16 cellular contexts compared by ENCODE assay signal in genomic region chr4:1099270-1099669, GRCh38. TPM values are rescaled to one million over a fixed set of nuclear protein-coding genes. Genes with fewer than 3 reads are reported as not detected.
DNase-seq lines count a peak whose midpoint lies in the region; ATAC-seq and TF ChIP-seq lines count a peak whose summit lies in the region.
"Had no signal": no experiment of that assay in that cellular context is flagged by ENCODE, and none has a peak within 500 bp of the region (broad histone marks: within the 10 kb centered on the region; RNA-seq: fewer than 3 reads in every experiment).

No MANE protein-coding gene starts in this region.

- no peaks in the 10 kb centered on the region for H3K9me2 ChIP-seq in SK-N-SH

- H4K20me1 ChIP-seq in SK-N-SH (ENCODE audit: insufficient read depth), result no peaks in the 10 kb centered on the region

- H3K36me3 ChIP-seq in SK-N-SH (replicated peaks in 1 of 2; ENCODE audit: control insufficient read depth in 1 of 2, insufficient read depth in 2 of 2, low read length in 1 of 2) (no peaks in the 10 kb centered on the region), colonic mucosa (no peaks in the 10 kb centered on the region)

- H3K4me3 ChIP-seq in SK-N-SH (ENCODE audit: low read depth in 2 of 2, low read length in 1 of 2) (no peak overlapping the region), colonic mucosa (no peak overlapping the region)

- H3K4me2 ChIP-seq in SK-N-SH, result no peak overlapping the region

- no peaks in the 10 kb centered on the region for H3K36me3 Mint-ChIP-seq in osteocyte (ENCODE audit: unreplicated experiment)
- no peaks in the 10 kb centered on the region for H3K36me3 Mint-ChIP-seq in stimulated activated naive B cell treated with anti-CD40 and anti-IgM and Interleukin-4, amounts not matched to agents 10 μg/mL and 1 μg/mL and 100 μg/mL, for 72 hours
- H3K36me3 Mint-ChIP-seq: CD14-positive monocyte; CD8-positive, alpha-beta T cell; IgD-negative memory B cell had no signal

- TF ChIP-seq CTCF in SK-N-SH (IDR thresholded peaks at IDR 0.05) (no peak), colonic mucosa (IDR thresholded peaks at IDR 0.05) (no peak), osteocyte (IDR thresholded peaks at IDR 0.05) (no peak)

- no peaks in the 10 kb centered on the region for H3K9me3 ChIP-seq in SK-N-SH
- no peaks in the 10 kb centered on the region for H3K9me3 ChIP-seq in colonic mucosa

- ATAC-seq in SK-N-SH treated with all-trans-retinoic acid at 6 μM for 48 hours, result no peak
- ATAC-seq in stimulated activated naive B cell treated with anti-CD40 and anti-IgM and Interleukin-4, amounts not matched to agents 10 μg/mL and 1 μg/mL and 100 μg/mL, for 72 hours (replicated peaks), result no peak
- ATAC-seq: CD8-positive, alpha-beta T cell had no signal

- POLR2A ChIA-PET in SK-N-SH (lab: Yijun Ruan, JAX), result no interaction called here

- no peaks in the 10 kb centered on the region for H3F3A ChIP-seq in SK-N-SH (replicated peaks; ENCODE audit: insufficient read depth)

- H3K27me3 Mint-ChIP-seq in osteocyte (ENCODE audit: unreplicated experiment), result peaks cover 23% of the 10 kb centered on the region
- H3K27me3 Mint-ChIP-seq in stimulated activated naive B cell treated with anti-CD40 and anti-IgM and Interleukin-4, amounts not matched to agents 10 μg/mL and 1 μg/mL and 100 μg/mL, for 72 hours, result peaks cover 0 to 8% of the 10 kb centered on the region in 2 donors

- TF ChIP-seq EP300 in SK-N-SH (IDR thresholded peaks at IDR 0.05; ENCODE audit: borderline replicate concordance in 1 of 2, low read depth in 1 of 2, low read length in 1 of 2), result no peak

- H3K9me3 Mint-ChIP-seq in osteocyte (ENCODE audit: unreplicated experiment), result no peaks in the 10 kb centered on the region
- H3K9me3 Mint-ChIP-seq in stimulated activated naive B cell treated with anti-CD40 and anti-IgM and Interleukin-4, amounts not matched to agents 10 μg/mL and 1 μg/mL and 100 μg/mL, for 72 hours, result no peaks in the 10 kb centered on the region
- H3K9me3 Mint-ChIP-seq: CD8-positive, alpha-beta T cell; IgD-negative memory B cell had no signal

- no peaks in the 10 kb centered on the region for H3K4me1 Mint-ChIP-seq in osteocyte (ENCODE audit: unreplicated experiment)
- no peaks in the 10 kb centered on the region for H3K4me1 Mint-ChIP-seq in stimulated activated naive B cell treated with anti-CD40 and anti-IgM and Interleukin-4, amounts not matched to agents 10 μg/mL and 1 μg/mL and 100 μg/mL, for 72 hours
- H3K4me1 Mint-ChIP-seq: CD14-positive monocyte had no signal

- H3K27ac ChIP-seq in SK-N-SH (ENCODE audit: low read depth in 2 of 2, low read length in 1 of 2) (no peak overlapping the region), colonic mucosa (no peak overlapping the region)
- H3K27ac ChIP-seq: 22Rv1 had no signal

- DNase-seq in SK-N-SH (peak; percentile 6), colonic mucosa (peak; percentile 8), osteocyte (ENCODE audit: extremely low spot score, unreplicated experiment) (peak; percentile 72), Kasumi-1 (lab: John Stamatoyannopoulos, UW) (no peak), NCI-H69 (lab: John Stamatoyannopoulos, UW) (no peak)
- no peak for DNase-seq in stimulated activated naive B cell treated with anti-CD40 and anti-IgM and Interleukin-4, amounts not matched to agents 10 μg/mL and 1 μg/mL and 100 μg/mL, for 72 hours
- DNase-seq: COR-L47, DMS153, DMS79 treated with DMSO at 0.1 percent for 48 hours, EL had no signal

- H3K9ac ChIP-seq in SK-N-SH, result no peak overlapping the region
- no peak overlapping the region for H3K9ac ChIP-seq in colonic mucosa (ENCODE audit: low read depth in 2 of 2, low read length in 2 of 2)

- no peak overlapping the region for H3K27ac Mint-ChIP-seq in osteocyte (ENCODE audit: unreplicated experiment)
- H3K27ac Mint-ChIP-seq in stimulated activated naive B cell treated with anti-CD40 and anti-IgM and Interleukin-4, amounts not matched to agents 10 μg/mL and 1 μg/mL and 100 μg/mL, for 72 hours, result no peak overlapping the region
- H3K27ac Mint-ChIP-seq: CD14-positive monocyte; CD8-positive, alpha-beta T cell; IgD-negative memory B cell had no signal

- intact Hi-C loops in colonic mucosa (cut with DNase I), result no loop called here

- H3K27me3 ChIP-seq in SK-N-SH (ENCODE audit: insufficient read depth), result peaks cover 13% of the 10 kb centered on the region; the same call in 1 of the 2 replicates
- no peaks in the 10 kb centered on the region for H3K27me3 ChIP-seq in colonic mucosa

- no peak overlapping the region for H3K4me3 Mint-ChIP-seq in osteocyte (ENCODE audit: unreplicated experiment)
- no peak overlapping the region for H3K4me3 Mint-ChIP-seq in stimulated activated naive B cell treated with anti-CD40 and anti-IgM and Interleukin-4, amounts not matched to agents 10 μg/mL and 1 μg/mL and 100 μg/mL, for 72 hours
- H3K4me3 Mint-ChIP-seq: CD14-positive monocyte; CD8-positive, alpha-beta T cell; IgD-negative memory B cell had no signal

- WGBS in SK-N-SH (ENCODE audit: low lambda C conversion rate), result 80% methylated on average over 9 of the region's 9 CpGs

- CTCF ChIA-PET in SK-N-SH (lab: Yijun Ruan, JAX), result no interaction called here

- H2AFZ ChIP-seq in SK-N-SH (ENCODE audit: low read depth), result no peak overlapping the region

- H3K79me2 ChIP-seq in SK-N-SH (ENCODE audit: insufficient read depth), result no peaks in the 10 kb centered on the region

- no peak for TF ChIP-seq RAD21 in SK-N-SH (IDR thresholded peaks at IDR 0.05; ENCODE audit: low read length)

- H3K4me1 ChIP-seq in SK-N-SH (ENCODE audit: control insufficient read depth in 1 of 2, insufficient read depth in 2 of 2, low read depth in 1 of 2, low read length in 1 of 2) (no peaks in the 10 kb centered on the region), colonic mucosa (no peaks in the 10 kb centered on the region)

TF ChIP-seq in SK-N-SH, 30 proteins besides CTCF, POLR2A, EP300 and RAD21 (continues in another document):
- TF ChIP-seq MEF2A (IDR thresholded peaks at IDR 0.05; ENCODE audit: borderline replicate concordance, low read depth) (no peak), RCOR1 (IDR thresholded peaks at IDR 0.05; ENCODE audit: low read length) (no peak), ZBTB33 (IDR thresholded peaks at IDR 0.05; ENCODE audit: borderline replicate concordance, low read depth) (no peak), NFIC (IDR thresholded peaks at IDR 0.05; ENCODE audit: borderline replicate concordance) (no peak)
- TF ChIP-seq, protein P1, sequence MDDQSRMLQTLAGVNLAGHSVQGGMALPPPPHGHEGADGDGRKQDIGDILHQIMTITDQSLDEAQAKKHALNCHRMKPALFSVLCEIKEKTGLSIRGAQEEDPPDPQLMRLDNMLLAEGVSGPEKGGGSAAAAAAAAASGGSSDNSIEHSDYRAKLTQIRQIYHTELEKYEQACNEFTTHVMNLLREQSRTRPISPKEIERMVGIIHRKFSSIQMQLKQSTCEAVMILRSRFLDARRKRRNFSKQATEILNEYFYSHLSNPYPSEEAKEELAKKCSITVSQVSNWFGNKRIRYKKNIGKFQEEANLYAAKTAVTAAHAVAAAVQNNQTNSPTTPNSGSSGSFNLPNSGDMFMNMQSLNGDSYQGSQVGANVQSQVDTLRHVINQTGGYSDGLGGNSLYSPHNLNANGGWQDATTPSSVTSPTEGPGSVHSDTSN (IDR thresholded peaks at IDR 0.05), result no peak

TF ChIP-seq in SK-N-SH treated with all-trans-retinoic acid at 6 μM for 48 hours, 23 proteins besides CTCF, POLR2A, EP300 and RAD21:
- no peak for TF ChIP-seq ZFP30 (CRISPR knock-in tag; IDR thresholded peaks at IDR 0.05)
- no peak for TF ChIP-seq RARB (CRISPR knock-in tag; IDR thresholded peaks at IDR 0.05)

RNA-seq across cellular contexts. Expression of gene RNF212, which starts 14.1 kb away (rescaled TPM):
- 7.0 and 9.3 TPM in 2 replicates for polyA plus RNA-seq in SK-N-SH (2012; rRNA removed)
- 6.6 and 7.1 TPM in 2 replicates for polyA plus RNA-seq in SK-N-SH (2012; cell fraction: cytosol; rRNA removed)
- 21.0 and 25.2 TPM in 2 replicates for polyA plus RNA-seq in SK-N-SH (2012; cell fraction: nucleus; rRNA removed)
- 1 to 10 TPM; 2.3 to 2.5 TPM for total RNA-seq in colonic mucosa
- 3.5 and 3.8 TPM in 2 replicates for total RNA-seq in osteocyte
- total RNA-seq: HT1080 had no signal

Comparison
In these comparisons a context has a peak if more than half of its experiments do, and no peak if none do; other contexts are left out.
1. DNase-seq: peak in SK-N-SH (single experiment), colonic mucosa (single experiment) and osteocyte (single experiment); none in stimulated activated naive B cell treated with anti-CD40 and anti-IgM and Interleukin-4, amounts not matched to agents 10 μg/mL and 1 μg/mL and 100 μg/mL, for 72 hours (single experiment), Kasumi-1 (0 of 2) and NCI-H69 (single experiment).